2 cellular contexts compared by ENCODE assay signal in the genomic region with DNA sequence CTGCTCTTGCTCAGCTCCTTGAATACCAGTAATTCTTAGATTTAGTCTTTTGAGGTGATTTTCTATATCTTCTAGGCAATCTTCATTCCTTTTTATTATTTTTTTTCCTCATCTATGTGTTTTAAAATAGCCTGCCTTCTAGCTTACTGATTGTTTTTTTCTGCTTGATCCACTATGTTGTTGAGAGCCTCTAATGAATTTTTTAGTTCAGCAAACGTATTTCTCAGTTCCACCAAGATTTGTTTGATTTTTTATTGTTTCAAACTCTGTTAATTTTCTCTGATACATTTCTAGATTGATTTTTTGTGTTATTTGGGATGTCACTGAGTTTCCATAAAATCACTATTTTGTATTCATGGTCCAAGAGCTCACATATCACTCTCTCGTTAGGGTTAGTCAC.
TF ChIP-seq lines count a peak whose summit lies in the region.

No MANE protein-coding gene starts in this region.

TF ChIP-seq in HEK293, 187 proteins besides CTCF, POLR2A, EP300 and RAD21:
- no peak for TF ChIP-seq ZNF37A (tag by site-specific recombination; IDR thresholded peaks at IDR 0.05)
- TF ChIP-seq GFI1B (tag by site-specific recombination; IDR thresholded peaks at IDR 0.05), result no peak
- TF ChIP-seq ZNF658 (tag by site-specific recombination; IDR thresholded peaks at IDR 0.05), result no peak
- TF ChIP-seq SETDB1 (IDR thresholded peaks at IDR 0.05; ENCODE audit: insufficient read length, low read length), result peak; percentile 82
- TF ChIP-seq EGR2 (tag by site-specific recombination; IDR thresholded peaks at IDR 0.05; ENCODE audit: low read depth), result no peak
- TF ChIP-seq, protein P1, sequence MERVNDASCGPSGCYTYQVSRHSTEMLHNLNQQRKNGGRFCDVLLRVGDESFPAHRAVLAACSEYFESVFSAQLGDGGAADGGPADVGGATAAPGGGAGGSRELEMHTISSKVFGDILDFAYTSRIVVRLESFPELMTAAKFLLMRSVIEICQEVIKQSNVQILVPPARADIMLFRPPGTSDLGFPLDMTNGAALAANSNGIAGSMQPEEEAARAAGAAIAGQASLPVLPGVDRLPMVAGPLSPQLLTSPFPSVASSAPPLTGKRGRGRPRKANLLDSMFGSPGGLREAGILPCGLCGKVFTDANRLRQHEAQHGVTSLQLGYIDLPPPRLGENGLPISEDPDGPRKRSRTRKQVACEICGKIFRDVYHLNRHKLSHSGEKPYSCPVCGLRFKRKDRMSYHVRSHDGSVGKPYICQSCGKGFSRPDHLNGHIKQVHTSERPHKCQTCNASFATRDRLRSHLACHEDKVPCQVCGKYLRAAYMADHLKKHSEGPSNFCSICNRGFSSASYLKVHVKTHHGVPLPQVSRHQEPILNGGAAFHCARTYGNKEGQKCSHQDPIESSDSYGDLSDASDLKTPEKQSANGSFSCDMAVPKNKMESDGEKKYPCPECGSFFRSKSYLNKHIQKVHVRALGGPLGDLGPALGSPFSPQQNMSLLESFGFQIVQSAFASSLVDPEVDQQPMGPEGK (tag by site-specific recombination; IDR thresholded peaks at IDR 0.05), result no peak

TF ChIP-seq in K562, 482 proteins besides CTCF, POLR2A, EP300 and RAD21:
- peak; percentile 63; the same call in 1 of the 2 replicates for TF ChIP-seq TRIM28 (IDR thresholded peaks at IDR 0.05)
- TF ChIP-seq ZNF174 (CRISPR knock-in tag; IDR thresholded peaks at IDR 0.05), result no peak
- TF ChIP-seq SAFB (IDR thresholded peaks at IDR 0.05; ENCODE audit: borderline replicate concordance, low read depth, low read length), result no peak
- TF ChIP-seq, protein P2, sequence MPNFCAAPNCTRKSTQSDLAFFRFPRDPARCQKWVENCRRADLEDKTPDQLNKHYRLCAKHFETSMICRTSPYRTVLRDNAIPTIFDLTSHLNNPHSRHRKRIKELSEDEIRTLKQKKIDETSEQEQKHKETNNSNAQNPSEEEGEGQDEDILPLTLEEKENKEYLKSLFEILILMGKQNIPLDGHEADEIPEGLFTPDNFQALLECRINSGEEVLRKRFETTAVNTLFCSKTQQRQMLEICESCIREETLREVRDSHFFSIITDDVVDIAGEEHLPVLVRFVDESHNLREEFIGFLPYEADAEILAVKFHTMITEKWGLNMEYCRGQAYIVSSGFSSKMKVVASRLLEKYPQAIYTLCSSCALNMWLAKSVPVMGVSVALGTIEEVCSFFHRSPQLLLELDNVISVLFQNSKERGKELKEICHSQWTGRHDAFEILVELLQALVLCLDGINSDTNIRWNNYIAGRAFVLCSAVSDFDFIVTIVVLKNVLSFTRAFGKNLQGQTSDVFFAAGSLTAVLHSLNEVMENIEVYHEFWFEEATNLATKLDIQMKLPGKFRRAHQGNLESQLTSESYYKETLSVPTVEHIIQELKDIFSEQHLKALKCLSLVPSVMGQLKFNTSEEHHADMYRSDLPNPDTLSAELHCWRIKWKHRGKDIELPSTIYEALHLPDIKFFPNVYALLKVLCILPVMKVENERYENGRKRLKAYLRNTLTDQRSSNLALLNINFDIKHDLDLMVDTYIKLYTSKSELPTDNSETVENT (CRISPR knock-in tag; IDR thresholded peaks at IDR 0.05), result no peak
- TF ChIP-seq, protein P3, sequence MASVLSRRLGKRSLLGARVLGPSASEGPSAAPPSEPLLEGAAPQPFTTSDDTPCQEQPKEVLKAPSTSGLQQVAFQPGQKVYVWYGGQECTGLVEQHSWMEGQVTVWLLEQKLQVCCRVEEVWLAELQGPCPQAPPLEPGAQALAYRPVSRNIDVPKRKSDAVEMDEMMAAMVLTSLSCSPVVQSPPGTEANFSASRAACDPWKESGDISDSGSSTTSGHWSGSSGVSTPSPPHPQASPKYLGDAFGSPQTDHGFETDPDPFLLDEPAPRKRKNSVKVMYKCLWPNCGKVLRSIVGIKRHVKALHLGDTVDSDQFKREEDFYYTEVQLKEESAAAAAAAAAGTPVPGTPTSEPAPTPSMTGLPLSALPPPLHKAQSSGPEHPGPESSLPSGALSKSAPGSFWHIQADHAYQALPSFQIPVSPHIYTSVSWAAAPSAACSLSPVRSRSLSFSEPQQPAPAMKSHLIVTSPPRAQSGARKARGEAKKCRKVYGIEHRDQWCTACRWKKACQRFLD (CRISPR knock-in tag; IDR thresholded peaks at IDR 0.05), result no peak
- TF ChIP-seq CBX3 (IDR thresholded peaks at IDR 0.05; ENCODE audit: borderline replicate concordance in 1 of 2, low read length in 2 of 2), result 0 out of 3 replicates have a peak, but pooled peaks of 1 of the 2 experiments have one; percentile 16
- TF ChIP-seq TRIM24 (IDR thresholded peaks at IDR 0.05), result peak in 1 of 2 experiments; percentile 36; a peak in 1 of 4 replicates
